25 cellular contexts compared by ENCODE assay signal in genomic region chr19:45110811-45111210, GRCh38. TPM values are rescaled to one million over a fixed set of nuclear protein-coding genes. Genes with fewer than 3 reads are reported as not detected.
A peak's percentile ranks its signal among the peaks of the same experiment; 100 is the strongest.
DNase-seq lines count a peak whose midpoint lies in the region; ATAC-seq lines count a peak whose summit lies in the region.
"Had no signal": no experiment of that assay in that cellular context is flagged by ENCODE, and none has a peak within 500 bp of the region (broad histone marks: within the 10 kb centered on the region; RNA-seq: fewer than 3 reads in every experiment).

No MANE protein-coding gene starts in this region.

- H3K9me3 Mint-ChIP-seq in activated CD8-positive, alpha-beta memory T cell treated with anti-CD3 and anti-CD28 coated beads, Interleukin-2, amount 10 ng/mL, durations not matched to agents 7 days and 5 days (ENCODE audit: low read depth) = no peaks in the 10 kb centered on the region
- H3K9me3 Mint-ChIP-seq in activated T-helper 2 cell treated with anti-CD3 and anti-CD28 coated beads, Interferon-gamma antibody, Interleukin-2, Interleukin-4, amounts not matched to agents 10 μg/mL and 5 μg/mL and 100 μg/mL, durations not matched to agents 14 hours and 24 hours and 36 hours = no peaks in the 10 kb centered on the region

- no peak overlapping the region for H3K14ac ChIP-seq in trophoblast cell (ENCODE audit: low read length)

- CTCF ChIA-PET in activated CD8-positive, alpha-beta memory T cell treated with anti-CD3 and anti-CD28 coated beads, Interleukin-2, amount 10 ng/mL, durations not matched to agents 7 days and 5 days (lab: Charles Lee) = interaction anchor here (0.7 kb wide), 1 partner anchor 328 kb away, joined by 3 read pairs; no protein-coding TSS in a partner anchor

- no peak overlapping the region for H2AK5ac ChIP-seq in trophoblast cell (ENCODE audit: low read length)

- intact Hi-C loops in activated T-helper 2 cell treated with anti-CD3 and anti-CD28 coated beads, Interferon-gamma antibody, Interleukin-2, Interleukin-4, amounts not matched to agents 10 μg/mL and 5 μg/mL and 100 μg/mL, durations not matched to agents 14 hours and 24 hours and 36 hours (cut with micrococcal nuclease) = no loop called here

- H3K79me1 ChIP-seq in trophoblast cell (ENCODE audit: low read length) = no peaks in the 10 kb centered on the region

- H3K9me3 ChIP-seq in trophoblast cell (ENCODE audit: insufficient read depth, low read depth, low read length) = no peaks in the 10 kb centered on the region
- H3K9me3 ChIP-seq: vagina had no signal

- no peak overlapping the region for H3K4me2 ChIP-seq in trophoblast cell (ENCODE audit: low read length)

- peak; percentile 63 for ATAC-seq in activated CD8-positive, alpha-beta memory T cell treated with anti-CD3 and anti-CD28 coated beads, Interleukin-2, amount 10 ng/mL, durations not matched to agents 7 days and 5 days

- no peak overlapping the region for H2BK5ac ChIP-seq in trophoblast cell (ENCODE audit: low read depth, low read length, poor library complexity)

- peaks cover 0 to 4% of the 10 kb centered on the region in 2 experiments for H3K4me1 ChIP-seq in trophoblast cell (ENCODE audit: control insufficient read depth in 1 of 2, insufficient read depth in 2 of 2, low read length in 2 of 2)

- H3K4me3 ChIP-seq in trophoblast cell (ENCODE audit: low read depth, low read length) = no peak overlapping the region
- H3K4me3 ChIP-seq: GM23248, lung, vagina had no signal

- H3K79me2 ChIP-seq in trophoblast cell (ENCODE audit: control insufficient read depth, insufficient read depth, low read length, poor library complexity) = peaks cover 12% of the 10 kb centered on the region

- H3K23ac ChIP-seq in trophoblast cell (ENCODE audit: low read length) = no peak overlapping the region

- H3K27me3 ChIP-seq in trophoblast cell (ENCODE audit: insufficient read depth, low read length) = no peaks in the 10 kb centered on the region
- H3K27me3 ChIP-seq: vagina had no signal

- no peak overlapping the region for H4K91ac ChIP-seq in trophoblast cell (ENCODE audit: low read depth, low read length)

- no peak overlapping the region for H3K9ac ChIP-seq in trophoblast cell (ENCODE audit: low read length)
- H3K9ac ChIP-seq: GM23248 had no signal

- no peaks in the 10 kb centered on the region for H3K27me3 Mint-ChIP-seq in activated CD8-positive, alpha-beta memory T cell treated with anti-CD3 and anti-CD28 coated beads, Interleukin-2, amount 10 ng/mL, durations not matched to agents 7 days and 5 days
- H3K27me3 Mint-ChIP-seq in activated T-helper 2 cell treated with anti-CD3 and anti-CD28 coated beads, Interferon-gamma antibody, Interleukin-2, Interleukin-4, amounts not matched to agents 10 μg/mL and 5 μg/mL and 100 μg/mL, durations not matched to agents 14 hours and 24 hours and 36 hours (ENCODE audit: low read depth) = no peaks in the 10 kb centered on the region

- no peak overlapping the region for H2BK120ac ChIP-seq in trophoblast cell (ENCODE audit: insufficient read depth, low read length, poor library complexity)

- no CpG with 5 or more reads among the region's 5 CpGs for WGBS in trophoblast cell (ENCODE audit: extremely low coverage, insufficient coverage, insufficient read length)

- H4K12ac ChIP-seq in trophoblast cell (ENCODE audit: low read depth, low read length) = no peak overlapping the region

- peak overlapping the region; percentile 28 for H3K27ac Mint-ChIP-seq in activated CD8-positive, alpha-beta memory T cell treated with anti-CD3 and anti-CD28 coated beads, Interleukin-2, amount 10 ng/mL, durations not matched to agents 7 days and 5 days
- no peak overlapping the region for H3K27ac Mint-ChIP-seq in activated T-helper 2 cell treated with anti-CD3 and anti-CD28 coated beads, Interferon-gamma antibody, Interleukin-2, Interleukin-4, amounts not matched to agents 10 μg/mL and 5 μg/mL and 100 μg/mL, durations not matched to agents 14 hours and 24 hours and 36 hours

- peaks cover 24% of the 10 kb centered on the region for H3K4me1 Mint-ChIP-seq in activated CD8-positive, alpha-beta memory T cell treated with anti-CD3 and anti-CD28 coated beads, Interleukin-2, amount 10 ng/mL, durations not matched to agents 7 days and 5 days
- H3K4me1 Mint-ChIP-seq in activated T-helper 2 cell treated with anti-CD3 and anti-CD28 coated beads, Interferon-gamma antibody, Interleukin-2, Interleukin-4, amounts not matched to agents 10 μg/mL and 5 μg/mL and 100 μg/mL, durations not matched to agents 14 hours and 24 hours and 36 hours (ENCODE audit: low read depth) = peaks cover 15% of the 10 kb centered on the region

- no peak overlapping the region for H4K8ac ChIP-seq in trophoblast cell (ENCODE audit: low read depth, low read length)

- H3K36me3 Mint-ChIP-seq in activated CD8-positive, alpha-beta memory T cell treated with anti-CD3 and anti-CD28 coated beads, Interleukin-2, amount 10 ng/mL, durations not matched to agents 7 days and 5 days = no peaks in the 10 kb centered on the region
- H3K36me3 Mint-ChIP-seq in activated T-helper 2 cell treated with anti-CD3 and anti-CD28 coated beads, Interferon-gamma antibody, Interleukin-2, Interleukin-4, amounts not matched to agents 10 μg/mL and 5 μg/mL and 100 μg/mL, durations not matched to agents 14 hours and 24 hours and 36 hours (ENCODE audit: low read depth) = no peaks in the 10 kb centered on the region

- H3K36me3 ChIP-seq in trophoblast cell (ENCODE audit: control insufficient read depth in 1 of 2, insufficient read depth in 2 of 2, low read length in 2 of 2) = peaks cover 2 to 3% of the 10 kb centered on the region in 2 experiments
- H3K36me3 ChIP-seq: vagina had no signal

- H3K27ac ChIP-seq in trophoblast cell (ENCODE audit: low read depth, low read length) = no peak overlapping the region
- H3K27ac ChIP-seq: GM23248, RWPE1, vagina had no signal

- no peak overlapping the region for H2AFZ ChIP-seq in trophoblast cell (ENCODE audit: insufficient read depth, low read length, poor library complexity)
- H2AFZ ChIP-seq: GM23248 had no signal

- DNase-seq in activated CD8-positive, alpha-beta memory T cell treated with anti-CD3 and anti-CD28 coated beads, Interleukin-2, amount 10 ng/mL, durations not matched to agents 7 days and 5 days = no peak
- no peak for DNase-seq in activated CD8-positive, alpha-beta memory T cell treated with anti-CD3 and anti-CD28 coated beads for 24 hours
- DNase-seq in EH (ENCODE audit: low read depth) = peak; percentile 13
- peak; percentile 20 for DNase-seq in OCI-M1 (lab: John Stamatoyannopoulos, UW)
- no peak for DNase-seq in trophoblast cell
- DNase-seq in NCI-H146 (lab: John Stamatoyannopoulos, UW) = no peak
- DNase-seq in activated T-helper 2 cell treated with anti-CD3 and anti-CD28 coated beads, Interferon-gamma antibody, Interleukin-2, Interleukin-4, amounts not matched to agents 10 μg/mL and 5 μg/mL and 100 μg/mL, durations not matched to agents 14 hours and 24 hours and 36 hours (ENCODE audit: low spot score) = no peak
- no peak for DNase-seq in DMS 273 (lab: John Stamatoyannopoulos, UW; ENCODE audit: unreplicated experiment)
- DNase-seq: activated CD4-positive, alpha-beta T cell treated with anti-CD3 and anti-CD28 coated beads for 1 hour; activated CD8-positive, alpha-beta memory T cell treated with anti-CD3 and anti-CD28 coated beads, Interleukin-2, amount 50 U/mL, for 4 hours; activated naive CD4-positive, alpha-beta T cell treated with Interleukin-2 at 50 U/mL for 16 hours; aorta; central memory CD4-positive, alpha-beta T cell; GM23248; islet precursor cell; NCI-H1048; NCI-H2107; NCI-H524 treated with DMSO at 0.1 percent for 48 hours; small intestine; stimulated activated CD4-positive, alpha-beta T cell treated with anti-CD3 and anti-CD28 coated beads, Interleukin-4, amount 100 ng/mL, for 1 hour; T1000 had no signal

- H2BK12ac ChIP-seq in trophoblast cell (ENCODE audit: low read length) = no peak overlapping the region

- H3K4me3 Mint-ChIP-seq in activated CD8-positive, alpha-beta memory T cell treated with anti-CD3 and anti-CD28 coated beads, Interleukin-2, amount 10 ng/mL, durations not matched to agents 7 days and 5 days = no peak overlapping the region
- H3K4me3 Mint-ChIP-seq in activated T-helper 2 cell treated with anti-CD3 and anti-CD28 coated beads, Interferon-gamma antibody, Interleukin-2, Interleukin-4, amounts not matched to agents 10 μg/mL and 5 μg/mL and 100 μg/mL, durations not matched to agents 14 hours and 24 hours and 36 hours (ENCODE audit: low read depth) = no peak overlapping the region

- H3K4ac ChIP-seq in trophoblast cell (ENCODE audit: low read depth, low read length) = peak overlapping the region; percentile 66

- no peak overlapping the region for H3K18ac ChIP-seq in trophoblast cell (ENCODE audit: low read length)

RNA-seq across cellular contexts. Expression of gene PPP1R37, which starts 17.8 kb away (rescaled TPM):
- 10 to 100 TPM; 18.7 to 30.0 TPM for total RNA-seq in activated CD8-positive, alpha-beta memory T cell treated with anti-CD3 and anti-CD28 coated beads, Interleukin-2, amount 10 ng/mL, durations not matched to agents 7 days and 5 days
- polyA plus RNA-seq in trophoblast cell (2013) = 12.8 and 12.9 TPM in 2 replicates
- total RNA-seq in activated T-helper 2 cell treated with anti-CD3 and anti-CD28 coated beads, Interferon-gamma antibody, Interleukin-2, Interleukin-4, amounts not matched to agents 10 μg/mL and 5 μg/mL and 100 μg/mL, durations not matched to agents 14 hours and 24 hours and 36 hours = 15.7 and 18.4 TPM in 2 replicates

RNA-seq across cellular contexts. Expression of gene GEMIN7, which starts 31.8 kb away (rescaled TPM):
- 10 to 100 TPM; 26.2 to 34.4 TPM for total RNA-seq in activated CD8-positive, alpha-beta memory T cell treated with anti-CD3 and anti-CD28 coated beads, Interleukin-2, amount 10 ng/mL, durations not matched to agents 7 days and 5 days
- 18.4 and 19.0 TPM in 2 replicates for polyA plus RNA-seq in trophoblast cell (2013)
- 44.9 and 49.4 TPM in 2 replicates for total RNA-seq in activated T-helper 2 cell treated with anti-CD3 and anti-CD28 coated beads, Interferon-gamma antibody, Interleukin-2, Interleukin-4, amounts not matched to agents 10 μg/mL and 5 μg/mL and 100 μg/mL, durations not matched to agents 14 hours and 24 hours and 36 hours

RNA-seq across cellular contexts. Expression of gene ZNF296, which starts 34.5 kb away (rescaled TPM):
- total RNA-seq in activated CD8-positive, alpha-beta memory T cell treated with anti-CD3 and anti-CD28 coated beads, Interleukin-2, amount 10 ng/mL, durations not matched to agents 7 days and 5 days = 1 to 10 TPM; 5.3 to 9.5 TPM
- polyA plus RNA-seq in trophoblast cell (2013) = 0.62 and 0.67 TPM in 2 replicates
- total RNA-seq in activated T-helper 2 cell treated with anti-CD3 and anti-CD28 coated beads, Interferon-gamma antibody, Interleukin-2, Interleukin-4, amounts not matched to agents 10 μg/mL and 5 μg/mL and 100 μg/mL, durations not matched to agents 14 hours and 24 hours and 36 hours = 3.9 and 5.8 TPM in 2 replicates
- total RNA-seq: GM23248 had no signal
- polyA plus RNA-seq: GM23248 had no signal

RNA-seq across cellular contexts. Expression of gene NKPD1, which starts 50.0 kb away (rescaled TPM):
- total RNA-seq in activated CD8-positive, alpha-beta memory T cell treated with anti-CD3 and anti-CD28 coated beads, Interleukin-2, amount 10 ng/mL, durations not matched to agents 7 days and 5 days = under 1 TPM; 0.14 to 0.18 TPM
- 0.10 TPM in 2 replicates for polyA plus RNA-seq in trophoblast cell (2013)
- total RNA-seq in activated T-helper 2 cell treated with anti-CD3 and anti-CD28 coated beads, Interferon-gamma antibody, Interleukin-2, Interleukin-4, amounts not matched to agents 10 μg/mL and 5 μg/mL and 100 μg/mL, durations not matched to agents 14 hours and 24 hours and 36 hours = 0.07 and 0.09 TPM in 2 replicates
- total RNA-seq: aorta, epithelial cell of proximal tubule had no signal
- polyA plus RNA-seq: GM23248 had no signal

Comparison
In these comparisons a context has a peak if more than half of its experiments do, and no peak if none do; other contexts are left out.
1. DNase-seq: peak in EH (single experiment) and OCI-M1 (single experiment); none in activated CD8-positive, alpha-beta memory T cell treated with anti-CD3 and anti-CD28 coated beads, Interleukin-2, amount 10 ng/mL, durations not matched to agents 7 days and 5 days (single experiment), activated CD8-positive, alpha-beta memory T cell treated with anti-CD3 and anti-CD28 coated beads for 24 hours (single experiment), trophoblast cell (0 of 2), NCI-H146 (single experiment), activated T-helper 2 cell treated with anti-CD3 and anti-CD28 coated beads, Interferon-gamma antibody, Interleukin-2, Interleukin-4, amounts not matched to agents 10 μg/mL and 5 μg/mL and 100 μg/mL, durations not matched to agents 14 hours and 24 hours and 36 hours (single experiment) and DMS 273 (single experiment).